Comparison of ENCODE assay signal across 8 cellular contexts in genomic region chr18:44681039-44681595, GRCh38. TPM values are rescaled to one million over a fixed set of nuclear protein-coding genes. Genes with fewer than 3 reads are reported as not detected.
DNase-seq lines count a peak whose midpoint lies in the region; ATAC-seq, FAIRE-seq and TF ChIP-seq lines count a peak whose summit lies in the region.

No MANE protein-coding gene starts in this region.

- DNase-seq in heart right ventricle, result no peak
- no peak for DNase-seq in cardiac septum (ENCODE audit: low spot score)
- no peak for DNase-seq in activated T-helper 2 cell treated with anti-CD3 and anti-CD28 coated beads, Interferon-gamma antibody, Interleukin-2, Interleukin-4, amounts not matched to agents 10 μg/mL and 5 μg/mL and 100 μg/mL, durations not matched to agents 14 hours and 24 hours and 36 hours (ENCODE audit: low spot score)
- DNase-seq in superior temporal gyrus (ENCODE audit: extremely low spot score), result peak; percentile 76
- no peak for DNase-seq in RCC 7860 (ENCODE audit: low spot score)

- TF ChIP-seq CTCF in heart right ventricle (IDR thresholded peaks at IDR 0.05), result no peak

- H3K4me1 Mint-ChIP-seq in activated T-helper 2 cell treated with anti-CD3 and anti-CD28 coated beads, Interferon-gamma antibody, Interleukin-2, Interleukin-4, amounts not matched to agents 10 μg/mL and 5 μg/mL and 100 μg/mL, durations not matched to agents 14 hours and 24 hours and 36 hours (ENCODE audit: low read depth), result peaks cover 14% of the 10 kb centered on the region

- FAIRE-seq in islet of Langerhans (lab: Jason Lieb, UNC) (peak; percentile 94), RCC 7860 (lab: Jason Lieb, UNC) (no peak)

- no peaks in the 10 kb centered on the region for H3K9me3 Mint-ChIP-seq in activated T-helper 2 cell treated with anti-CD3 and anti-CD28 coated beads, Interferon-gamma antibody, Interleukin-2, Interleukin-4, amounts not matched to agents 10 μg/mL and 5 μg/mL and 100 μg/mL, durations not matched to agents 14 hours and 24 hours and 36 hours

- peak overlapping the region; percentile 49 to 98 (median 86) for H3K4me3 ChIP-seq in heart right ventricle

- 6 to 8% methylated on average over 18 of the region's 18 CpGs for WGBS in heart right ventricle, 2 donors

- peak overlapping the region in 9 of 10 donors; percentile 80 to 99 (median 98) for H3K27ac ChIP-seq in heart right ventricle

- H3K4me1 ChIP-seq in heart right ventricle, result peaks cover 4 to 47% (median 14%) of the 10 kb centered on the region in 9 donors

- H3K27me3 Mint-ChIP-seq in activated T-helper 2 cell treated with anti-CD3 and anti-CD28 coated beads, Interferon-gamma antibody, Interleukin-2, Interleukin-4, amounts not matched to agents 10 μg/mL and 5 μg/mL and 100 μg/mL, durations not matched to agents 14 hours and 24 hours and 36 hours (ENCODE audit: low read depth), result peaks cover 22% of the 10 kb centered on the region

- ATAC-seq in heart right ventricle (peak in 1 of 8 donors; percentile 1), GM21576 (IDR thresholded peaks at IDR 0.05; ENCODE audit: unreplicated experiment) (no peak), GM18519 (IDR thresholded peaks at IDR 0.05; ENCODE audit: low FRiP score, unreplicated experiment) (no peak)

- H3K27me3 ChIP-seq in heart right ventricle, result peaks cover 0 to 73% (median 0%) of the 10 kb centered on the region in 7 donors

- H3K36me3 ChIP-seq in heart right ventricle, result no peaks in the 10 kb centered on the region

- H3K36me3 Mint-ChIP-seq in activated T-helper 2 cell treated with anti-CD3 and anti-CD28 coated beads, Interferon-gamma antibody, Interleukin-2, Interleukin-4, amounts not matched to agents 10 μg/mL and 5 μg/mL and 100 μg/mL, durations not matched to agents 14 hours and 24 hours and 36 hours (ENCODE audit: low read depth), result no peaks in the 10 kb centered on the region

- no peak overlapping the region for H3K4me3 Mint-ChIP-seq in activated T-helper 2 cell treated with anti-CD3 and anti-CD28 coated beads, Interferon-gamma antibody, Interleukin-2, Interleukin-4, amounts not matched to agents 10 μg/mL and 5 μg/mL and 100 μg/mL, durations not matched to agents 14 hours and 24 hours and 36 hours (ENCODE audit: low read depth)

- H3K9me3 ChIP-seq in heart right ventricle, result no peaks in the 10 kb centered on the region

- H3K27ac Mint-ChIP-seq in activated T-helper 2 cell treated with anti-CD3 and anti-CD28 coated beads, Interferon-gamma antibody, Interleukin-2, Interleukin-4, amounts not matched to agents 10 μg/mL and 5 μg/mL and 100 μg/mL, durations not matched to agents 14 hours and 24 hours and 36 hours, result peak overlapping the region; percentile 92

- intact Hi-C loops in heart right ventricle (cut with DNase I) (loop anchor here in 9 of 10 donors (2.0 to 10.0 kb wide), 15 partner anchors 46 to 704 kb away; no protein-coding TSS in a partner anchor), cardiac septum (cut with DNase I) (loop anchor here (5.0 to 10.0 kb wide), 5 partner anchors 41 to 531 kb away; no protein-coding TSS in a partner anchor)
- intact Hi-C loops in activated T-helper 2 cell treated with anti-CD3 and anti-CD28 coated beads, Interferon-gamma antibody, Interleukin-2, Interleukin-4, amounts not matched to agents 10 μg/mL and 5 μg/mL and 100 μg/mL, durations not matched to agents 14 hours and 24 hours and 36 hours (cut with micrococcal nuclease), result loop anchor here (2.0 to 5.0 kb wide), 3 partner anchors 118 to 156 kb away; no protein-coding TSS in a partner anchor

RNA-seq across cellular contexts. Expression of gene SETBP1, which starts 0.4 kb away (rescaled TPM):
- total RNA-seq in heart right ventricle (10 to 100 TPM in 2 of 10 donors, 1 to 10 TPM in 8; 4.5 to 12.2 (median 6.3) TPM), cardiac septum (15.5 TPM)
- polyA plus RNA-seq in heart right ventricle, result 1 to 10 TPM in 1 of 2 donors, under 1 TPM in 1; 0.71 to 1.6 TPM
- 27.3 and 27.4 TPM in 2 replicates for total RNA-seq in activated T-helper 2 cell treated with anti-CD3 and anti-CD28 coated beads, Interferon-gamma antibody, Interleukin-2, Interleukin-4, amounts not matched to agents 10 μg/mL and 5 μg/mL and 100 μg/mL, durations not matched to agents 14 hours and 24 hours and 36 hours
